In genomic region chr6:167227984-167228383, GRCh38 we compare ENCODE assay signal across 19 cellular contexts.
DNase-seq lines count a peak whose midpoint lies in the region; ATAC-seq lines count a peak whose summit lies in the region.
"Had no signal": no experiment of that assay in that cellular context is flagged by ENCODE, and none has a peak within 500 bp of the region (broad histone marks: within the 10 kb centered on the region; RNA-seq: fewer than 3 reads in every experiment).

No MANE protein-coding gene starts in this region.

- peak overlapping the region; percentile 61 for H4K91ac ChIP-seq in trophoblast cell (ENCODE audit: low read depth, low read length)

- peaks cover 9% of the 10 kb centered on the region; the same call in 1 of the 2 replicates for H3K27me3 ChIP-seq in HUES48 (ENCODE audit: control insufficient read depth, insufficient read depth, low read length)
- no peaks in the 10 kb centered on the region for H3K27me3 ChIP-seq in iPS-15b (ENCODE audit: control insufficient read depth, insufficient read depth, low read length)
- H3K27me3 ChIP-seq in trophoblast cell (ENCODE audit: insufficient read depth, low read length): no peaks in the 10 kb centered on the region

- peak overlapping the region; percentile 29 for H3K18ac ChIP-seq in trophoblast cell (ENCODE audit: low read length)

- peak overlapping the region; percentile 53 for H4K8ac ChIP-seq in trophoblast cell (ENCODE audit: low read depth, low read length)

- H2BK5ac ChIP-seq in trophoblast cell (ENCODE audit: low read depth, low read length, poor library complexity): peak overlapping the region; percentile 44

- H3K79me2 ChIP-seq in trophoblast cell (ENCODE audit: control insufficient read depth, insufficient read depth, low read length, poor library complexity): no peaks in the 10 kb centered on the region

- H3K79me1 ChIP-seq in trophoblast cell (ENCODE audit: low read length): peaks cover 17% of the 10 kb centered on the region

- H3K27ac ChIP-seq in HUES48 (ENCODE audit: low read depth, low read length) (peak overlapping the region; percentile 90), trophoblast cell (ENCODE audit: low read depth, low read length) (no peak overlapping the region)

- peak overlapping the region; percentile 65 for H2AK5ac ChIP-seq in trophoblast cell (ENCODE audit: low read length)

- H2BK120ac ChIP-seq in trophoblast cell (ENCODE audit: insufficient read depth, low read length, poor library complexity): peak overlapping the region; percentile 57

- no peak overlapping the region for H2AFZ ChIP-seq in trophoblast cell (ENCODE audit: insufficient read depth, low read length, poor library complexity)

- H3K4me3 ChIP-seq in HUES48 (ENCODE audit: low read depth, low read length) (peak overlapping the region; percentile 86), iPS-15b (ENCODE audit: low read depth, low read length) (peak overlapping the region; percentile 74), trophoblast cell (ENCODE audit: low read depth, low read length) (no peak overlapping the region)

- H3K9ac ChIP-seq in HUES48 (ENCODE audit: low read depth, low read length) (peak overlapping the region; percentile 85), iPS-15b (ENCODE audit: low read depth, low read length) (peak overlapping the region; percentile 87), trophoblast cell (ENCODE audit: low read length) (no peak overlapping the region)

- H3K14ac ChIP-seq in trophoblast cell (ENCODE audit: low read length): no peak overlapping the region

- no peak overlapping the region for H3K23ac ChIP-seq in trophoblast cell (ENCODE audit: low read length)

- ATAC-seq in HG03342 (IDR thresholded peaks at IDR 0.05; ENCODE audit: unreplicated experiment): no peak
- ATAC-seq: HepG2 had no signal

- peak overlapping the region; percentile 16 for H3K4ac ChIP-seq in trophoblast cell (ENCODE audit: low read depth, low read length)

- no CpG with 5 or more reads among the region's 7 CpGs for WGBS in trophoblast cell (ENCODE audit: extremely low coverage, insufficient coverage, insufficient read length)

- H3K9me3 ChIP-seq in HUES48 (ENCODE audit: control insufficient read depth, insufficient read depth, low read length) (no peaks in the 10 kb centered on the region), iPS-15b (ENCODE audit: control insufficient read depth, insufficient read depth, low read length) (no peaks in the 10 kb centered on the region), trophoblast cell (ENCODE audit: insufficient read depth, low read depth, low read length) (peaks cover 2% of the 10 kb centered on the region)

- no peak overlapping the region for H4K12ac ChIP-seq in trophoblast cell (ENCODE audit: low read depth, low read length)

- DNase-seq in astrocyte of the hippocampus (ENCODE audit: low read depth, low spot score) (peak; percentile 11), trophoblast cell (no peak), SIG-M5 treated with dmso at 0.1 percent for 504 hours (lab: John Stamatoyannopoulos, UW; ENCODE audit: unreplicated experiment) (no peak), pons (ENCODE audit: low spot score) (no peak)
- DNase-seq: C1 segment of cervical spinal cord; CD8-positive, alpha-beta memory T cell; DMS79; HCEC 1CT; KG1; NCI-H1105 treated with DMSO at 0.1 percent for 48 hours; NCI-H1694; NCI-H510A; NCI-H774; RPMI8226; SIG-M5 had no signal

- peak overlapping the region; percentile 32 for H2BK12ac ChIP-seq in trophoblast cell (ENCODE audit: low read length)

- H3K4me1 ChIP-seq in HUES48 (ENCODE audit: control insufficient read depth, insufficient read depth, low read length) (peaks cover 60% of the 10 kb centered on the region), iPS-15b (ENCODE audit: control insufficient read depth, insufficient read depth, low read length) (peaks cover 35% of the 10 kb centered on the region), trophoblast cell (ENCODE audit: control insufficient read depth in 1 of 2, insufficient read depth in 2 of 2, low read length in 2 of 2) (peaks cover 19 to 20% of the 10 kb centered on the region in 2 experiments)

- H3K36me3 ChIP-seq in HUES48 (ENCODE audit: control insufficient read depth, insufficient read depth, low read length): peaks cover 19% of the 10 kb centered on the region
- H3K36me3 ChIP-seq in iPS-15b (ENCODE audit: control insufficient read depth, insufficient read depth, low read length): no peaks in the 10 kb centered on the region
- H3K36me3 ChIP-seq in trophoblast cell (ENCODE audit: control insufficient read depth in 1 of 2, insufficient read depth in 2 of 2, low read length in 2 of 2): no peaks in the 10 kb centered on the region

- no peak overlapping the region for H3K4me2 ChIP-seq in trophoblast cell (ENCODE audit: low read length)
